Comparison of ENCODE assay signal across 25 cellular contexts in the genomic region with DNA sequence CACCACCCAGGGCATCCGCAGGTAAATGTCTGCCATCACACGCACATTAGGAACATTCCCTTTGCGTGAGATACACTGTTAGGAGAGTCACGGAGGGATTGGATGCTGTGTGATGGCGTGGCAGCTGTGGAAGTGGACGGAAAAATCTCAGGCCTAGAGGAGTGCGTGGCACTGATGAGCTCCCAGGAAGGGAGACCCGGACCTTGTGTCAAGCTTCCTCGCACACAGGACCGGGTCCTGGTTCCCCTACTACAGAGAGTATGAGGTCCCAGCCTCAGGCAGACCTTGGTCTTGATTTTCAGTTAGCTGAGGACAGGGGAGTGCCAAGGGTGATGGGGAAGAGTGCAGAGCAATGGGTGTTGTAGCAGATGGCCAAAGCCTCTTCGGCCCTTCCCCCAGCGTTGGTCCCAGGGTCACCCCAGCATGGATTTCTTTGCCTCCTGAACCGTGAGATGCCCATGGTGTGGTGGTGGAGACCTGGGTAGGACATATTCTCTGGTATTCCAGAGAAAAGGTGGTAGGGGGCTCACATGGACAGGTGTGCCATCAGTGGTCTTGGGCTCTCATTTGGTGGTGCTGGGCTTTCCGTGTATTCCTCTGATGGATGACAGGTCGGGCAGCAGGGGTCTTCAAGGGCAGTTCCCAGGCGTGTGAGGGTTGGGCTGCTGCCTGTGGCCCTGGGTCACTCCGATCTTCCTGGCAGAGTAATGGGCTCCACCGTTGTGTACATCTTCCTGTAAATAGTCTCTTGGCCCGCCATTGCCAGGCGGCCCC.
DNase-seq lines count a peak whose midpoint lies in the region; ATAC-seq, FAIRE-seq and TF ChIP-seq lines count a peak whose summit lies in the region.
"Had no signal": no experiment of that assay in that cellular context is flagged by ENCODE, and none has a peak within 500 bp of the region (broad histone marks: within the 10 kb centered on the region; RNA-seq: fewer than 3 reads in every experiment).

No MANE protein-coding gene starts in this region.

- H4K91ac ChIP-seq in H1 (replicated peaks; ENCODE audit: insufficient read length, low read length) = no peak overlapping the region

- H2AFZ ChIP-seq in H1 (ENCODE audit: low read length) = no peak overlapping the region

- no peak overlapping the region for H3K56ac ChIP-seq in H1 (replicated peaks; ENCODE audit: insufficient read length, low read depth, low read length)

- H3K14ac ChIP-seq in H1 (ENCODE audit: insufficient read length) = no peak overlapping the region

- TF ChIP-seq CTCF in heart right ventricle (IDR thresholded peaks at IDR 0.05) (no peak), H1 (IDR thresholded peaks at IDR 0.05; ENCODE audit: control extremely low read depth in 1 of 3, insufficient read depth in 1 of 3, low read depth in 1 of 3, low read length in 3 of 3) (no peak), osteocyte (IDR thresholded peaks at IDR 0.05) (no peak)

- H3K23me2 ChIP-seq in H1 (ENCODE audit: low read depth, low read length) = no peaks in the 10 kb centered on the region; the same call in 1 of the 2 replicates

- H3K9ac ChIP-seq in H1 (replicated peaks in 1 of 4; ENCODE audit: extremely low read depth in 1 of 4, low read depth in 3 of 4, low read length in 3 of 4) = no peak overlapping the region

- peaks cover 91% of the 10 kb centered on the region for H3K36me3 Mint-ChIP-seq in osteocyte (ENCODE audit: unreplicated experiment)

- no peak for TF ChIP-seq EP300 in H1 (IDR thresholded peaks at IDR 0.05; ENCODE audit: borderline replicate concordance in 1 of 2, low read depth in 2 of 2, low read length in 2 of 2)

- no peaks in the 10 kb centered on the region for H3K27me3 Mint-ChIP-seq in osteocyte (ENCODE audit: unreplicated experiment)
- H3K27me3 Mint-ChIP-seq: activated CD4-positive, alpha-beta T cell treated with anti-CD3 and anti-CD28 coated beads for 36 hours; activated naive CD4-positive, alpha-beta T cell treated with anti-CD3 and anti-CD28 coated beads, Interleukin-2, amount 50 U/mL, for 24 hours; IgD-negative memory B cell; natural killer cell treated with Interleukin-12 subunit alpha and Interleukin-12 subunit beta and Interleukin-15 and Interleukin-18, amount 100 ng/mL, for 72 hours had no signal

- H3K79me1 ChIP-seq in H1 (ENCODE audit: low read depth, low read length) = peaks cover 7% of the 10 kb centered on the region; the same call in 1 of the 2 replicates

- H3K4me1 ChIP-seq in heart right ventricle (no peaks in the 10 kb centered on the region), H1 (replicated peaks in 1 of 4; ENCODE audit: control insufficient read depth in 3 of 4, insufficient read depth in 4 of 4, low read length in 3 of 4) (no peaks in the 10 kb centered on the region; a peak in 1 of 7 replicates)
- H3K4me1 ChIP-seq: Caco-2, heart left ventricle, pancreas, sigmoid colon, stomach had no signal

- peak overlapping the region; percentile 31; the same call in 1 of the 2 replicates for H4K8ac ChIP-seq in H1 (ENCODE audit: extremely low read depth, insufficient read depth, low read length)

- no peak overlapping the region for H2BK5ac ChIP-seq in H1 (ENCODE audit: low read depth, low read length)

- H3K9me3 ChIP-seq in heart right ventricle (peaks cover 27 to 100% (median 100%) of the 10 kb centered on the region in 11 donors), H1 (ENCODE audit: insufficient read depth in 2 of 2, low read depth in 1 of 2, low read length in 1 of 2) (peaks cover 95 to 100% of the 10 kb centered on the region in 2 experiments)

- TF ChIP-seq RAD21 in H1 (IDR thresholded peaks at IDR 0.05 in 1 of 2, conservative IDR thresholded peaks at IDR 0.05 in 1 of 2; ENCODE audit: low read depth in 2 of 2, low read length in 2 of 2) = no peak

- intact Hi-C loops in cardiac septum (cut with DNase I) = no loop called here
- intact Hi-C loops in heart right ventricle (cut with DNase I) = no loop called here

- H2BK20ac ChIP-seq in H1 (ENCODE audit: low read length) = no peak overlapping the region

- H3K27ac Mint-ChIP-seq in osteocyte (ENCODE audit: unreplicated experiment) = no peak overlapping the region
- H3K27ac Mint-ChIP-seq: activated CD4-positive, alpha-beta T cell treated with anti-CD3 and anti-CD28 coated beads for 36 hours; activated naive CD4-positive, alpha-beta T cell treated with anti-CD3 and anti-CD28 coated beads, Interleukin-2, amount 50 U/mL, for 24 hours; IgD-negative memory B cell; natural killer cell treated with Interleukin-12 subunit alpha and Interleukin-12 subunit beta and Interleukin-15 and Interleukin-18, amount 100 ng/mL, for 72 hours had no signal

- DNase-seq in cardiac septum (ENCODE audit: low spot score) (peak; percentile 68), heart right ventricle (no peak), H1 (ENCODE audit: low read depth in 1 of 2, low spot score in 2 of 2) (no peak), osteocyte (ENCODE audit: extremely low spot score, unreplicated experiment) (peak; percentile 77), ureter (ENCODE audit: low spot score) (peak; percentile 33), foreskin melanocyte (no peak)
- DNase-seq: activated CD4-positive, alpha-beta T cell treated with anti-CD3 and anti-CD28 coated beads for 36 hours; anterior cingulate cortex; dermis blood vessel endothelial cell; NCI-H1092 treated with DMSO at 0.1 percent for 48 hours; NCI-H1930; NCI-H345; NCI-H774; RPMI8226; sigmoid colon had no signal

- POLR2A ChIA-PET in H1 (lab: Charles Lee; ENCODE audit: partially characterized antibody) = interaction anchor here (0.6 to 1.4 kb wide), 2 partner anchors 9 to 379 kb away, joined by 3 read pairs; no protein-coding TSS in a partner anchor

- TF ChIP-seq POLR2A in H1 (IDR thresholded peaks at IDR 0.05; ENCODE audit: control extremely low read depth in 1 of 2, low read depth in 2 of 2, low read length in 2 of 2) = peak in 1 of 2 experiments; percentile 37; a peak in 1 of 3 replicates

- H2BK12ac ChIP-seq in H1 (ENCODE audit: low read depth, low read length) = no peak overlapping the region

- no peak overlapping the region for H4K5ac ChIP-seq in H1 (ENCODE audit: insufficient read length, low read depth, low read length)

- H2BK120ac ChIP-seq in H1 (replicated peaks; ENCODE audit: low read depth, low read length) = no peak overlapping the region

- H3K23ac ChIP-seq in H1 (ENCODE audit: insufficient read length) = no peak overlapping the region

- H3K27me3 ChIP-seq in heart right ventricle (no peaks in the 10 kb centered on the region), H1 (replicated peaks in 1 of 4; ENCODE audit: control insufficient read depth in 3 of 4, extremely low read depth in 1 of 4, insufficient read depth in 3 of 4, low read length in 3 of 4) (no peaks in the 10 kb centered on the region)
- H3K27me3 ChIP-seq: heart left ventricle, pancreas, sigmoid colon, stomach had no signal

- H3K4me3 Mint-ChIP-seq in osteocyte (ENCODE audit: unreplicated experiment) = no peak overlapping the region
- H3K4me3 Mint-ChIP-seq: activated CD4-positive, alpha-beta T cell treated with anti-CD3 and anti-CD28 coated beads for 36 hours; natural killer cell treated with Interleukin-12 subunit alpha and Interleukin-12 subunit beta and Interleukin-15 and Interleukin-18, amount 100 ng/mL, for 72 hours had no signal

- H3K18ac ChIP-seq in H1 (ENCODE audit: extremely low read depth, low read length) = no peak overlapping the region

- H3K4ac ChIP-seq in H1 (replicated peaks; ENCODE audit: insufficient read length, low read depth, low read length) = no peak overlapping the region

- H3K4me2 ChIP-seq in H1 (ENCODE audit: insufficient read depth in 1 of 2, low read depth in 2 of 2, low read length in 2 of 2) = no peak overlapping the region

- no peak overlapping the region for H3K27ac ChIP-seq in heart right ventricle
- H3K27ac ChIP-seq in H1 (ENCODE audit: low read depth, low read length) = no peak overlapping the region
- H3K27ac ChIP-seq: heart left ventricle, pancreas, sigmoid colon, stomach had no signal

- H2AK5ac ChIP-seq in H1 (ENCODE audit: low read depth, low read length) = no peak overlapping the region

- no peak for ATAC-seq in heart right ventricle
- no peak for ATAC-seq in HG03457 (IDR thresholded peaks at IDR 0.05; ENCODE audit: unreplicated experiment)
- no peak for ATAC-seq in HG03159 (IDR thresholded peaks at IDR 0.05; ENCODE audit: unreplicated experiment)
- ATAC-seq: activated CD4-positive, alpha-beta T cell treated with anti-CD3 and anti-CD28 coated beads for 36 hours; HCT116; heart left ventricle; natural killer cell treated with Interleukin-12 subunit alpha and Interleukin-12 subunit beta and Interleukin-15 and Interleukin-18, amount 100 ng/mL, for 72 hours; pancreas had no signal

- H3K36me3 ChIP-seq in heart right ventricle (peaks cover 23 to 100% (median 99%) of the 10 kb centered on the region in 9 donors), H1 (ENCODE audit: control insufficient read depth in 2 of 4, insufficient read depth in 4 of 4, low read length in 3 of 4) (peaks cover 82 to 100% (median 98%) of the 10 kb centered on the region in 4 experiments)

- no peak for FAIRE-seq in H1 (lab: Jason Lieb, UNC)
- FAIRE-seq: pancreas had no signal

- 90 to 91% methylated on average over 20 of the region's 20 CpGs for WGBS in heart right ventricle, 2 donors
- 95% methylated on average over 20 of the region's 20 CpGs; no CpG with 5 or more reads in 1 of the 2 experiments for WGBS in H1 (ENCODE audit: extremely low coverage in 1 of 2, insufficient coverage in 1 of 2, insufficient read length in 1 of 2, insufficient replicate concordance in 2 of 2, low coverage in 1 of 2, low lambda C conversion rate in 2 of 2, missing lambda C conversion rate in 1 of 2), 2 experiments

- H3K4me3 ChIP-seq in heart right ventricle = no peak overlapping the region
- no peak overlapping the region for H3K4me3 ChIP-seq in H1 (ENCODE audit: extremely low read depth in 1 of 4, insufficient read depth in 2 of 4, low read depth in 3 of 4, low read length in 4 of 4)
- H3K4me3 ChIP-seq: heart left ventricle, pancreas, sigmoid colon, stomach had no signal

- no peak overlapping the region for H2BK15ac ChIP-seq in H1 (ENCODE audit: low read length)

- no peaks in the 10 kb centered on the region for H3K4me1 Mint-ChIP-seq in osteocyte (ENCODE audit: unreplicated experiment)
- H3K4me1 Mint-ChIP-seq: activated CD4-positive, alpha-beta T cell treated with anti-CD3 and anti-CD28 coated beads for 36 hours; activated naive CD4-positive, alpha-beta T cell treated with anti-CD3 and anti-CD28 coated beads, Interleukin-2, amount 50 U/mL, for 24 hours had no signal

- H3K9me3 Mint-ChIP-seq in osteocyte (ENCODE audit: unreplicated experiment) = peaks cover 61% of the 10 kb centered on the region

- peaks cover 0 to 2% of the 10 kb centered on the region in 2 experiments for H4K20me1 ChIP-seq in H1 (replicated peaks in 1 of 2; ENCODE audit: control insufficient read depth in 1 of 2, insufficient read depth in 2 of 2, low read length in 2 of 2)

- peaks cover 0 to 93% of the 10 kb centered on the region in 2 experiments; a peak in 2 of 4 replicates for H3K79me2 ChIP-seq in H1 (ENCODE audit: control insufficient read depth in 1 of 2, insufficient read depth in 2 of 2, low read length in 2 of 2)

- CTCF ChIA-PET in H1 (lab: Charles Lee; ENCODE audit: partially characterized antibody) = no interaction called here

TF ChIP-seq in H1, 55 proteins besides CTCF, POLR2A, EP300 and RAD21:
- no peak for TF ChIP-seq YY1 (IDR thresholded peaks at IDR 0.05; ENCODE audit: low read depth, low read length)
- TF ChIP-seq POLR2AphosphoS5 (IDR thresholded peaks at IDR 0.05; ENCODE audit: low read depth, low read length) = 0 out of 2 replicates have a peak, but pooled peaks have one; percentile 24
TF ChIP-seq in H1: peak in this region for 1.

Comparison
In these comparisons a context has a peak if more than half of its experiments do, and no peak if none do; other contexts are left out.
1. DNase-seq: peak in cardiac septum (single experiment), osteocyte (single experiment) and ureter (single experiment); none in heart right ventricle (0 of 2), H1 (0 of 2) and foreskin melanocyte (single experiment).